In the genomic region with DNA sequence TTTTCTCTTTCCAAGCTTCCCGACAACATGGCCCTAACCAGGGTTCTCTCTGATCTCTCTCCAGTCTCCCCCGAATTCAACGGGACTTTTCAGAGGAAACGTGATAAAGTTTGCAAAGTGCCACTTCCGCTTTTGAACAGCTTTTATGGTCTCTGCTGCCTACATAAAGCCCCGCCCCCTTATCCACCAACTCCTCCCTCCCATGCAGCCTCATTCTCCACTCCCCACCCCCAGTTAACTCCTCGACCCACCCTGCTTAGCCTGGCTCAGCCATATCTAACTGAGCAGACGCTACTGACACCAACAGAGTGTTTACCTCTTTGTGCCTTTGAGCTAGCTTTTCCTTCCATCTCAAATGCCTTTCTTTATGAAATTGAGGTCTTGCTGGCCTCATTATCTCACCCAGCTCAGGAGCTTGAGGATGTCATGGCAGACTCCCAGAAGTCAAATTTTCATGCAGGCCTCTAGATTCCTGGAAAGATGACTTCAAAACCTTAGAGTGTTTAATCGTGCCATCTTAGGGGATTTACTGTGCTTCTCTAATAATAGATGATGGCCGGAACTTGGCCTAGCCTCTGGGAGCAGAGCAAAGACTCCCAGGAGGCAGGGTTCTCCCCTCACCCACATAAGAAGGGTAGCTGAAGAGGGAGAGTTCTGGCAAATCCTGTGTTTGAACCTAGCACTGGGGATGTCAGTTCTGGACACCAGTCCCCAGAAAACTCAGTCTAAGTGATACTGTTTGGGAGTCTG, we compare ENCODE assay signal across 8 cellular contexts.
DNase-seq lines count a peak whose midpoint lies in the region; ATAC-seq and TF ChIP-seq lines count a peak whose summit lies in the region.

No MANE protein-coding gene starts in this region.

- H3K4me3 ChIP-seq in gastroesophageal sphincter (no peak overlapping the region), transverse colon (no peak overlapping the region)

- WGBS in gastroesophageal sphincter (ENCODE audit: low coverage in 1 of 2), 2 donors = 53 to 56% methylated on average over 5 to 8 of the region's 10 CpGs
- 10 to 34% methylated on average over 8 to 10 of the region's 10 CpGs for WGBS in transverse colon (ENCODE audit: low coverage in 1 of 2), 2 donors

- no peak for TF ChIP-seq POLR2A in gastroesophageal sphincter (IDR thresholded peaks at IDR 0.05)
- TF ChIP-seq POLR2A in transverse colon (IDR thresholded peaks at IDR 0.05) = no peak

- H3K9me3 ChIP-seq in gastroesophageal sphincter (no peaks in the 10 kb centered on the region), transverse colon (no peaks in the 10 kb centered on the region)

- intact Hi-C loops in transverse colon (cut with DNase I; ENCODE audit: low total_unique reads) = no loop called here

- H3K4me1 ChIP-seq in gastroesophageal sphincter = no peaks in the 10 kb centered on the region
- peaks cover 0 to 16% (median 0%) of the 10 kb centered on the region in 4 donors for H3K4me1 ChIP-seq in transverse colon

- peak overlapping the region in 3 of 4 donors; percentile 20 to 50 (median 38) for H3K27ac ChIP-seq in gastroesophageal sphincter
- no peak overlapping the region for H3K27ac ChIP-seq in transverse colon

- in situ Hi-C loops in transverse colon (cut with MboI; ENCODE audit: low pct_ligation_motif_present in 1 of 4, low pct_unique_long_range_greater_than_20kb in 1 of 4, low sequenced_read_pairs in 3 of 4) = no loop called here

- TF ChIP-seq CTCF in gastroesophageal sphincter (IDR thresholded peaks at IDR 0.05) (no peak), transverse colon (IDR thresholded peaks at IDR 0.05) (no peak)

- ATAC-seq in GM18511 (IDR thresholded peaks at IDR 0.05; ENCODE audit: unreplicated experiment) (peak; percentile 57), HG03280 (IDR thresholded peaks at IDR 0.05; ENCODE audit: unreplicated experiment) (peak; percentile 69), gastroesophageal sphincter (no peak)

- H3K27me3 ChIP-seq in gastroesophageal sphincter (no peaks in the 10 kb centered on the region), transverse colon (no peaks in the 10 kb centered on the region)

- peak; percentile 51 for DNase-seq in activated CD4-positive, CD25-positive, alpha-beta regulatory T cell treated with anti-CD3 and anti-CD28 coated beads, Interleukin-2, amount 50 U/mL, for 72 hours
- DNase-seq in transverse colon (peak; percentile 47), middle frontal gyrus (ENCODE audit: extremely low spot score, low spot score) (no peak), DMS53 (lab: John Stamatoyannopoulos, UW) (no peak), HPDE6-E6E7 (ENCODE audit: extremely low spot score) (no peak)

- H3K36me3 ChIP-seq in gastroesophageal sphincter = no peaks in the 10 kb centered on the region
- H3K36me3 ChIP-seq in transverse colon = no peaks in the 10 kb centered on the region

- TF ChIP-seq EP300 in gastroesophageal sphincter (IDR thresholded peaks at IDR 0.05) (no peak), transverse colon (IDR thresholded peaks at IDR 0.05; ENCODE audit: low read depth) (no peak)

Comparison
In these comparisons a context has a peak if more than half of its experiments do, and no peak if none do; other contexts are left out.
1. DNase-seq: peak in activated CD4-positive, CD25-positive, alpha-beta regulatory T cell treated with anti-CD3 and anti-CD28 coated beads, Interleukin-2, amount 50 U/mL, for 72 hours (single experiment) and transverse colon (single experiment); none in middle frontal gyrus (single experiment), DMS53 (single experiment) and HPDE6-E6E7 (single experiment).
2. H3K27ac ChIP-seq: peak in gastroesophageal sphincter (3 of 4); none in transverse colon (0 of 4).